1 cellular context compared by ENCODE assay signal in genomic region chr14:104105822-104106470, GRCh38.
TF ChIP-seq lines count a peak whose summit lies in the region.

No MANE protein-coding gene starts in this region.

TF ChIP-seq in HepG2, 621 proteins besides CTCF, POLR2A, EP300 and RAD21:
- TF ChIP-seq HNF1B (CRISPR knock-in tag; IDR thresholded peaks at IDR 0.05) (no peak), HMGA1 (CRISPR knock-in tag; conservative IDR thresholded peaks at IDR 0.05) (no peak), SNAI1 (CRISPR knock-in tag; IDR thresholded peaks at IDR 0.05; ENCODE audit: borderline replicate concordance) (no peak), KDM3A (CRISPR knock-in tag; IDR thresholded peaks at IDR 0.05; ENCODE audit: low read depth) (no peak), ZSCAN20 (CRISPR knock-in tag; IDR thresholded peaks at IDR 0.05; ENCODE audit: borderline replicate concordance) (no peak), ZNF556 (CRISPR knock-in tag; IDR thresholded peaks at IDR 0.05; ENCODE audit: borderline replicate concordance) (no peak)
